In genomic region chr11:119795231-119795630, GRCh38 we compare ENCODE assay signal across 14 cellular contexts.
DNase-seq lines count a peak whose midpoint lies in the region; ATAC-seq, FAIRE-seq and TF ChIP-seq lines count a peak whose summit lies in the region.
"Had no signal": no experiment of that assay in that cellular context is flagged by ENCODE, and none has a peak within 500 bp of the region (broad histone marks: within the 10 kb centered on the region; RNA-seq: fewer than 3 reads in every experiment).

No MANE protein-coding gene starts in this region.

- H2BK5ac ChIP-seq in IMR-90 (ENCODE audit: low read depth, low read length, poor library complexity, severe bottlenecking), result no peak overlapping the region

- dilution Hi-C loops in IMR-90 (cut with HindIII; ENCODE audit: low sequenced_read_pairs, unreplicated experiment), result no loop called here

- H3K79me1 ChIP-seq in IMR-90 (ENCODE audit: low read depth in 1 of 2, low read length in 2 of 2), result no peaks in the 10 kb centered on the region

- no peak overlapping the region for H3K4me3 Mint-ChIP-seq in nephron
- H3K4me3 Mint-ChIP-seq: activated T-cell treated with anti-CD3 and anti-CD28 coated beads, Interleukin-2, amount 50 U/mL, for 24 hours had no signal

- no peak overlapping the region for H2BK15ac ChIP-seq in IMR-90 (ENCODE audit: low read depth, low read length)

- no peaks in the 10 kb centered on the region for H3K9me1 ChIP-seq in IMR-90 (ENCODE audit: insufficient read depth, low read length)

- DNase-seq in AG09309 (ENCODE audit: low read depth), result peak; percentile 88
- peak; percentile 77 for DNase-seq in IMR-90
- peak; percentile 97 for DNase-seq in choroid plexus epithelial cell (ENCODE audit: low read depth)
- DNase-seq in thyroid gland, result no peak
- DNase-seq in hippocampal formation (lab: John Stamatoyannopoulos, UW), result no peak
- DNase-seq in GM12892 (ENCODE audit: insufficient read length), result no peak
- DNase-seq: activated T-cell treated with anti-CD3 and anti-CD28 coated beads, Interleukin-2, amount 50 U/mL, for 24 hours; GF-D8; left ventricle myocardium inferior; stimulated activated CD4-positive, alpha-beta T cell treated with anti-CD3 and anti-CD28 coated beads, Interleukin-1b, Interleukin-23, amount 100 ng/mL, for 48 hours had no signal

- H3K9me3 Mint-ChIP-seq in nephron, result no peaks in the 10 kb centered on the region
- H3K9me3 Mint-ChIP-seq: activated T-cell treated with anti-CD3 and anti-CD28 coated beads, Interleukin-2, amount 50 U/mL, for 24 hours had no signal

- peak overlapping the region in 2 of 3 experiments; percentile 7 to 8 for H3K27ac Mint-ChIP-seq in nephron
- H3K27ac Mint-ChIP-seq: activated T-cell treated with anti-CD3 and anti-CD28 coated beads, Interleukin-2, amount 50 U/mL, for 24 hours had no signal

- peaks cover 45% of the 10 kb centered on the region for H3K4me1 Mint-ChIP-seq in nephron

- no peak overlapping the region for H3K23ac ChIP-seq in IMR-90 (ENCODE audit: low read depth, low read length)

- H2AK9ac ChIP-seq in IMR-90 (replicated peaks; ENCODE audit: low read depth, low read length, poor library complexity), result no peak overlapping the region

- H3K4ac ChIP-seq in IMR-90 (ENCODE audit: low read depth, low read length), result no peak overlapping the region

- no peaks in the 10 kb centered on the region for H3K36me3 Mint-ChIP-seq in nephron (ENCODE audit: low read depth)

- no peak for FAIRE-seq in GM12892 (lab: Jason Lieb, UNC)
- FAIRE-seq: RCC 7860 had no signal

- H3K4me1 ChIP-seq in IMR-90 (ENCODE audit: control insufficient read depth, insufficient read depth, low read length) (no peaks in the 10 kb centered on the region), thyroid gland (no peaks in the 10 kb centered on the region)
- H3K4me1 ChIP-seq: BLaER1 had no signal

- H3K27me3 ChIP-seq in IMR-90 (ENCODE audit: control insufficient read depth, insufficient read depth, low read length) (peaks cover 21% of the 10 kb centered on the region), thyroid gland (no peaks in the 10 kb centered on the region)
- H3K27me3 ChIP-seq: BLaER1 had no signal

- no peak overlapping the region for H2AK5ac ChIP-seq in IMR-90 (ENCODE audit: low read depth, low read length)

- H3K56ac ChIP-seq in IMR-90 (ENCODE audit: extremely low read depth, insufficient read depth, low read length), result no peak overlapping the region

- H3K27ac ChIP-seq in IMR-90 (ENCODE audit: insufficient read depth, low read length), result no peak overlapping the region
- no peak overlapping the region for H3K27ac ChIP-seq in thyroid gland
- H3K27ac ChIP-seq: BLaER1, left ventricle myocardium inferior had no signal

- ATAC-seq in IMR-90 (ENCODE audit: low read depth), result no peak; the same call in 1 of the 2 replicates
- no peak for ATAC-seq in HG03457 (IDR thresholded peaks at IDR 0.05; ENCODE audit: unreplicated experiment)

- H2AFZ ChIP-seq in IMR-90 (replicated peaks; ENCODE audit: low read length, poor library complexity), result no peak overlapping the region

- no peak overlapping the region for H3K9ac ChIP-seq in IMR-90 (ENCODE audit: low read depth, low read length)
- H3K9ac ChIP-seq: BLaER1 had no signal

- TF ChIP-seq POLR2A in IMR-90 (IDR thresholded peaks at IDR 0.05; ENCODE audit: low read depth, low read length) (no peak), thyroid gland (IDR thresholded peaks at IDR 0.05) (no peak), GM12892 (IDR thresholded peaks at IDR 0.05; ENCODE audit: low read depth, low read length) (no peak)

- H3K9me3 ChIP-seq in IMR-90 (ENCODE audit: control insufficient read depth, insufficient read depth, low read length), result no peaks in the 10 kb centered on the region
- no peaks in the 10 kb centered on the region for H3K9me3 ChIP-seq in thyroid gland
- H3K9me3 ChIP-seq: BLaER1, left ventricle myocardium inferior had no signal

- POLR2A ChIA-PET in IMR-90 (lab: Charles Lee; ENCODE audit: unreplicated experiment), result no interaction called here

- no peak overlapping the region for H4K91ac ChIP-seq in IMR-90 (ENCODE audit: insufficient read depth, low read depth, low read length)

- H3K14ac ChIP-seq in IMR-90 (replicated peaks; ENCODE audit: low read depth, low read length), result no peak overlapping the region

- TF ChIP-seq RAD21 in IMR-90 (IDR thresholded peaks at IDR 0.05; ENCODE audit: low read length), result no peak

- CTCF ChIA-PET in IMR-90 (lab: Yijun Ruan, JAX), result no interaction called here

- H4K20me1 ChIP-seq in IMR-90 (ENCODE audit: insufficient read depth, low read length), result no peaks in the 10 kb centered on the region; the same call in 1 of the 2 replicates
- H4K20me1 ChIP-seq: BLaER1 had no signal

- intact Hi-C loops in IMR-90 (cut with micrococcal nuclease) (no loop called here), thyroid gland (cut with DNase I) (no loop called here)

- H3K36me3 ChIP-seq in IMR-90 (ENCODE audit: control insufficient read depth, insufficient read depth, low read length), result no peaks in the 10 kb centered on the region
- no peaks in the 10 kb centered on the region for H3K36me3 ChIP-seq in thyroid gland
- H3K36me3 ChIP-seq: BLaER1, left ventricle myocardium inferior had no signal

- no peak overlapping the region for H4K5ac ChIP-seq in IMR-90 (ENCODE audit: low read depth, low read length)

- no peak for TF ChIP-seq CTCF in AG09309 (IDR thresholded peaks at IDR 0.05; ENCODE audit: control insufficient read depth, insufficient read depth, low read depth, low read length, missing control alignments)
- no peak for TF ChIP-seq CTCF in IMR-90 (conservative IDR thresholded peaks at IDR 0.05; ENCODE audit: low read depth, low read length)
- no peak for TF ChIP-seq CTCF in choroid plexus epithelial cell (conservative IDR thresholded peaks at IDR 0.05; ENCODE audit: low read depth, low read length)
- no peak for TF ChIP-seq CTCF in nephron (IDR thresholded peaks at IDR 0.05; ENCODE audit: unreplicated experiment in 3 of 3)
- TF ChIP-seq CTCF in thyroid gland (IDR thresholded peaks at IDR 0.05), result no peak

- in situ Hi-C loops in IMR-90 (cut with MboI; ENCODE audit: low sequenced_read_pairs), result no loop called here

- WGBS in IMR-90 (ENCODE audit: extremely low coverage in 2 of 2, insufficient read length in 1 of 2), 2 experiments, result 57% methylated on average over 6 of the region's 12 CpGs; no CpG with 5 or more reads in 1 of the 2 experiments
- WGBS in thyroid gland, 2 donors, result 83 to 85% methylated on average over 12 of the region's 12 CpGs

- H2BK20ac ChIP-seq in IMR-90 (ENCODE audit: low read depth, low read length), result no peak overlapping the region

- no peak overlapping the region for H3K4me2 ChIP-seq in IMR-90 (ENCODE audit: low read depth, low read length)
- H3K4me2 ChIP-seq: BLaER1 had no signal

- no peak overlapping the region for H3K18ac ChIP-seq in IMR-90 (ENCODE audit: low read depth, low read length)

- no peak overlapping the region for H2BK120ac ChIP-seq in IMR-90 (ENCODE audit: low read depth, low read length)

- H3K4me3 ChIP-seq in AG09309 (ENCODE audit: control insufficient read depth, low read depth, low read length) (no peak overlapping the region), IMR-90 (ENCODE audit: insufficient read depth, low read depth, low read length) (no peak overlapping the region), choroid plexus epithelial cell (ENCODE audit: low read depth, low read length) (no peak overlapping the region), thyroid gland (replicated peaks in 1 of 3) (no peak overlapping the region)
- H3K4me3 ChIP-seq: BLaER1, left ventricle myocardium inferior had no signal

- H4K8ac ChIP-seq in IMR-90 (ENCODE audit: low read depth in 2 of 2, low read length in 2 of 2), result no peak overlapping the region

- peaks cover 25% of the 10 kb centered on the region for H3K27me3 Mint-ChIP-seq in nephron (ENCODE audit: low read depth)

- no TSS peak for BruUV-seq in IMR-90 (replicated peaks; lab: Mats Ljungman, UMichigan)

TF ChIP-seq in IMR-90, 13 proteins besides CTCF, POLR2A, EP300 and RAD21:
- no peak for TF ChIP-seq USF2 (IDR thresholded peaks at IDR 0.05; ENCODE audit: low read depth, low read length)
- TF ChIP-seq ELK1 (IDR thresholded peaks at IDR 0.05; ENCODE audit: borderline replicate concordance, low read depth, low read length), result no peak
- TF ChIP-seq NFE2L2 (IDR thresholded peaks at IDR 0.05; ENCODE audit: low read depth, low read length), result no peak
- no peak for TF ChIP-seq CEBPB (IDR thresholded peaks at IDR 0.05; ENCODE audit: low read depth, low read length)
- no peak for TF ChIP-seq SMC3 (IDR thresholded peaks at IDR 0.05; ENCODE audit: low read depth, low read length)
- 0 out of 2 replicates have a peak, but pooled peaks have one; percentile 23 for TF ChIP-seq BHLHE40 (IDR thresholded peaks at IDR 0.05; ENCODE audit: low read depth, low read length)

Comparison
In these comparisons a context has a peak if more than half of its experiments do, and no peak if none do; other contexts are left out.
1. DNase-seq: peak in AG09309 (single experiment), IMR-90 (single experiment) and choroid plexus epithelial cell (single experiment); none in thyroid gland (0 of 2), hippocampal formation (0 of 2) and GM12892 (single experiment).